In the genomic region with DNA sequence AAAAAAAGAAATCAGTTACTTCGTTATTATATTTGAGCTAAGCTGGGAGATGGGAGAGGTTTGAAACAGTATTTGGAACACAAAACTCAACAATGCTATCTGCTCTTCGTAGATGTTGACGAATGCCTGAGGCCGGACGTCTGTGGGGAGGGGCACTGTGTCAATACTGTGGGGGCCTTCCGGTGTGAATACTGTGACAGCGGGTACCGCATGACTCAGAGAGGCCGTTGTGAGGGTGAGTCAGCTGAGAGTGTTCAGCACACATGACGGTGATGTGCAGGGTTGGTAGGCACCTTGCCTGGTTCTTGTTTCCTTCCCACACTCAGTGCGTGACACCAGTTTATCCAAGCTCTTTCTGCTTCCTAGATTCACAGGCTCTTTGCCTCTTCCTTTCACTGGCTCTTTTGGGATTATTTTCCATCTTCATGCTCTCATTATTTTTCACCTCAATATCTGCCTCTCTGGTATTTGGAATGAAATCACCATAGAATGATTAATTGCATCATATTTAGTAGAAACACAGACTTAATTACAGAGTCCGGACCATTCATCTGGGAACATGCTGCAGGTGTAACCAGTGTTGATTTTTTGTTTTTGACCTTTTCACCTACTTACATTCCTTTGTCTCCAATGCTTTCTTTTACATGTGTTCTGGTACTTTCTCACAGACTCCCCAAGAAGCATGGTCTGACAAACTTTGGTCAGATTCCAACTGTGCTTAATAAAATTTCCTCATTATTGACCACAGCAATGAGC, we compare ENCODE assay signal across 8 cellular contexts.
DNase-seq lines count a peak whose midpoint lies in the region; ATAC-seq, FAIRE-seq and TF ChIP-seq lines count a peak whose summit lies in the region.

No MANE protein-coding gene starts in this region.

- peak; percentile 64 for DNase-seq in GM04504 (ENCODE audit: low read depth)
- peak; percentile 95 for DNase-seq in epithelial cell of esophagus (ENCODE audit: low read depth)
- DNase-seq in skeletal muscle cell (ENCODE audit: low read depth) = peak; percentile 85
- DNase-seq in hippocampal formation (lab: John Stamatoyannopoulos, UW) = no peak
- no peak for DNase-seq in D721Med (ENCODE audit: insufficient read length, low spot score)
- no peak for DNase-seq in GM19239 (ENCODE audit: insufficient read length, low spot score)

- ATAC-seq in SK-N-SH treated with all-trans-retinoic acid at 6 μM for 48 hours (peak; percentile 93), HG03378 (IDR thresholded peaks at IDR 0.05; ENCODE audit: unreplicated experiment) (no peak)

- TF ChIP-seq CTCF in epithelial cell of esophagus (IDR thresholded peaks at IDR 0.05; ENCODE audit: insufficient read depth, low read depth, low read length, missing control alignments) = no peak
- no peak for TF ChIP-seq CTCF in D721Med (IDR thresholded peaks at IDR 0.05; ENCODE audit: insufficient read depth, missing control alignments)

- no peak for FAIRE-seq in D721Med (lab: Jason Lieb, UNC)
- no peak for FAIRE-seq in GM19239 (lab: Jason Lieb, UNC)

- no peak overlapping the region for H3K4me3 ChIP-seq in epithelial cell of esophagus (ENCODE audit: low read length)
- no peak overlapping the region for H3K4me3 ChIP-seq in skeletal muscle cell (ENCODE audit: low read depth, low read length)

TF ChIP-seq in SK-N-SH treated with all-trans-retinoic acid at 6 μM for 48 hours, 23 proteins besides CTCF, POLR2A, EP300 and RAD21:
- TF ChIP-seq ZNF70 (CRISPR knock-in tag; IDR thresholded peaks at IDR 0.05) (no peak), ZFP30 (CRISPR knock-in tag; IDR thresholded peaks at IDR 0.05) (no peak), ZFP3 (CRISPR knock-in tag; IDR thresholded peaks at IDR 0.05) (no peak; the same call in 1 of the 2 replicates), PPARA (CRISPR knock-in tag; IDR thresholded peaks at IDR 0.05; ENCODE audit: borderline replicate concordance) (no peak), ZNF565 (CRISPR knock-in tag; conservative IDR thresholded peaks at IDR 0.05; ENCODE audit: low read depth) (no peak), ARNTL (CRISPR knock-in tag; IDR thresholded peaks at IDR 0.05; ENCODE audit: borderline replicate concordance, low read depth) (no peak), CSDC2 (CRISPR knock-in tag; IDR thresholded peaks at IDR 0.05) (peak; percentile 59; the same call in 1 of the 2 replicates), ESRRG (CRISPR knock-in tag; IDR thresholded peaks at IDR 0.05) (no peak), GLIS3 (CRISPR knock-in tag; IDR thresholded peaks at IDR 0.05) (no peak), BACH2 (CRISPR knock-in tag; IDR thresholded peaks at IDR 0.05; ENCODE audit: borderline replicate concordance) (no peak), ZC3H10 (CRISPR knock-in tag; IDR thresholded peaks at IDR 0.05) (peak; percentile 69; the same call in 1 of the 2 replicates), SNAI2 (CRISPR knock-in tag; IDR thresholded peaks at IDR 0.05) (no peak), OSR1 (CRISPR knock-in tag; IDR thresholded peaks at IDR 0.05) (no peak), TCF4 (CRISPR knock-in tag; IDR thresholded peaks at IDR 0.05; ENCODE audit: borderline replicate concordance) (no peak), TOX (CRISPR knock-in tag; IDR thresholded peaks at IDR 0.05; ENCODE audit: borderline replicate concordance) (peak; percentile 91; the same call in 1 of the 2 replicates), RARB (CRISPR knock-in tag; IDR thresholded peaks at IDR 0.05) (peak; percentile 69; the same call in 1 of the 2 replicates), ZNF8 (CRISPR knock-in tag; IDR thresholded peaks at IDR 0.05) (no peak), ISL1 (CRISPR knock-in tag; IDR thresholded peaks at IDR 0.05) (no peak; the same call in 1 of the 2 replicates)
- TF ChIP-seq, protein P1, sequence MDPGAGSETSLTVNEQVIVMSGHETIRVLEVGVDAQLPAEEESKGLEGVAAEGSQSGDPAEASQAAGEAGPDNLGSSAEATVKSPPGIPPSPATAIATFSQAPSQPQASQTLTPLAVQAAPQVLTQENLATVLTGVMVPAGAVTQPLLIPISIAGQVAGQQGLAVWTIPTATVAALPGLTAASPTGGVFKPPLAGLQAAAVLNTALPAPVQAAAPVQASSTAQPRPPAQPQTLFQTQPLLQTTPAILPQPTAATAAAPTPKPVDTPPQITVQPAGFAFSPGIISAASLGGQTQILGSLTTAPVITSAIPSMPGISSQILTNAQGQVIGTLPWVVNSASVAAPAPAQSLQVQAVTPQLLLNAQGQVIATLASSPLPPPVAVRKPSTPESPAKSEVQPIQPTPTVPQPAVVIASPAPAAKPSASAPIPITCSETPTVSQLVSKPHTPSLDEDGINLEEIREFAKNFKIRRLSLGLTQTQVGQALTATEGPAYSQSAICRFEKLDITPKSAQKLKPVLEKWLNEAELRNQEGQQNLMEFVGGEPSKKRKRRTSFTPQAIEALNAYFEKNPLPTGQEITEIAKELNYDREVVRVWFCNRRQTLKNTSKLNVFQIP (CRISPR knock-in tag; IDR thresholded peaks at IDR 0.05; ENCODE audit: borderline replicate concordance, low read depth) = no peak
- TF ChIP-seq, protein P2, sequence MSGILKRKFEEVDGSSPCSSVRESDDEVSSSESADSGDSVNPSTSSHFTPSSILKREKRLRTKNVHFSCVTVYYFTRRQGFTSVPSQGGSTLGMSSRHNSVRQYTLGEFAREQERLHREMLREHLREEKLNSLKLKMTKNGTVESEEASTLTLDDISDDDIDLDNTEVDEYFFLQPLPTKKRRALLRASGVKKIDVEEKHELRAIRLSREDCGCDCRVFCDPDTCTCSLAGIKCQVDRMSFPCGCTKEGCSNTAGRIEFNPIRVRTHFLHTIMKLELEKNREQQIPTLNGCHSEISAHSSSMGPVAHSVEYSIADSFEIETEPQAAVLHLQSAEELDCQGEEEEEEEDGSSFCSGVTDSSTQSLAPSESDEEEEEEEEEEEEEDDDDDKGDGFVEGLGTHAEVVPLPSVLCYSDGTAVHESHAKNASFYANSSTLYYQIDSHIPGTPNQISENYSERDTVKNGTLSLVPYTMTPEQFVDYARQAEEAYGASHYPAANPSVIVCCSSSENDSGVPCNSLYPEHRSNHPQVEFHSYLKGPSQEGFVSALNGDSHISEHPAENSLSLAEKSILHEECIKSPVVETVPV (CRISPR knock-in tag; IDR thresholded peaks at IDR 0.05) = no peak
- TF ChIP-seq, protein P3, sequence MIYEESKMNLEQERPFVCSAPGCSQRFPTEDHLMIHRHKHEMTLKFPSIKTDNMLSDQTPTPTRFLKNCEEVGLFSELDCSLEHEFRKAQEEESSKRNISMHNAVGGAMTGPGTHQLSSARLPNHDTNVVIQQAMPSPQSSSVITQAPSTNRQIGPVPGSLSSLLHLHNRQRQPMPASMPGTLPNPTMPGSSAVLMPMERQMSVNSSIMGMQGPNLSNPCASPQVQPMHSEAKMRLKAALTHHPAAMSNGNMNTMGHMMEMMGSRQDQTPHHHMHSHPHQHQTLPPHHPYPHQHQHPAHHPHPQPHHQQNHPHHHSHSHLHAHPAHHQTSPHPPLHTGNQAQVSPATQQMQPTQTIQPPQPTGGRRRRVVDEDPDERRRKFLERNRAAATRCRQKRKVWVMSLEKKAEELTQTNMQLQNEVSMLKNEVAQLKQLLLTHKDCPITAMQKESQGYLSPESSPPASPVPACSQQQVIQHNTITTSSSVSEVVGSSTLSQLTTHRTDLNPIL (CRISPR knock-in tag; IDR thresholded peaks at IDR 0.05; ENCODE audit: low read depth) = no peak
- TF ChIP-seq, protein P4, sequence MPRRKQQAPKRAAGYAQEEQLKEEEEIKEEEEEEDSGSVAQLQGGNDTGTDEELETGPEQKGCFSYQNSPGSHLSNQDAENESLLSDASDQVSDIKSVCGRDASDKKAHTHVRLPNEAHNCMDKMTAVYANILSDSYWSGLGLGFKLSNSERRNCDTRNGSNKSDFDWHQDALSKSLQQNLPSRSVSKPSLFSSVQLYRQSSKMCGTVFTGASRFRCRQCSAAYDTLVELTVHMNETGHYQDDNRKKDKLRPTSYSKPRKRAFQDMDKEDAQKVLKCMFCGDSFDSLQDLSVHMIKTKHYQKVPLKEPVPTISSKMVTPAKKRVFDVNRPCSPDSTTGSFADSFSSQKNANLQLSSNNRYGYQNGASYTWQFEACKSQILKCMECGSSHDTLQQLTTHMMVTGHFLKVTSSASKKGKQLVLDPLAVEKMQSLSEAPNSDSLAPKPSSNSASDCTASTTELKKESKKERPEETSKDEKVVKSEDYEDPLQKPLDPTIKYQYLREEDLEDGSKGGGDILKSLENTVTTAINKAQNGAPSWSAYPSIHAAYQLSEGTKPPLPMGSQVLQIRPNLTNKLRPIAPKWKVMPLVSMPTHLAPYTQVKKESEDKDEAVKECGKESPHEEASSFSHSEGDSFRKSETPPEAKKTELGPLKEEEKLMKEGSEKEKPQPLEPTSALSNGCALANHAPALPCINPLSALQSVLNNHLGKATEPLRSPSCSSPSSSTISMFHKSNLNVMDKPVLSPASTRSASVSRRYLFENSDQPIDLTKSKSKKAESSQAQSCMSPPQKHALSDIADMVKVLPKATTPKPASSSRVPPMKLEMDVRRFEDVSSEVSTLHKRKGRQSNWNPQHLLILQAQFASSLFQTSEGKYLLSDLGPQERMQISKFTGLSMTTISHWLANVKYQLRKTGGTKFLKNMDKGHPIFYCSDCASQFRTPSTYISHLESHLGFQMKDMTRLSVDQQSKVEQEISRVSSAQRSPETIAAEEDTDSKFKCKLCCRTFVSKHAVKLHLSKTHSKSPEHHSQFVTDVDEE (CRISPR knock-in tag; IDR thresholded peaks at IDR 0.05) = no peak
- TF ChIP-seq, protein P5, sequence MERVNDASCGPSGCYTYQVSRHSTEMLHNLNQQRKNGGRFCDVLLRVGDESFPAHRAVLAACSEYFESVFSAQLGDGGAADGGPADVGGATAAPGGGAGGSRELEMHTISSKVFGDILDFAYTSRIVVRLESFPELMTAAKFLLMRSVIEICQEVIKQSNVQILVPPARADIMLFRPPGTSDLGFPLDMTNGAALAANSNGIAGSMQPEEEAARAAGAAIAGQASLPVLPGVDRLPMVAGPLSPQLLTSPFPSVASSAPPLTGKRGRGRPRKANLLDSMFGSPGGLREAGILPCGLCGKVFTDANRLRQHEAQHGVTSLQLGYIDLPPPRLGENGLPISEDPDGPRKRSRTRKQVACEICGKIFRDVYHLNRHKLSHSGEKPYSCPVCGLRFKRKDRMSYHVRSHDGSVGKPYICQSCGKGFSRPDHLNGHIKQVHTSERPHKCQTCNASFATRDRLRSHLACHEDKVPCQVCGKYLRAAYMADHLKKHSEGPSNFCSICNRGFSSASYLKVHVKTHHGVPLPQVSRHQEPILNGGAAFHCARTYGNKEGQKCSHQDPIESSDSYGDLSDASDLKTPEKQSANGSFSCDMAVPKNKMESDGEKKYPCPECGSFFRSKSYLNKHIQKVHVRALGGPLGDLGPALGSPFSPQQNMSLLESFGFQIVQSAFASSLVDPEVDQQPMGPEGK (CRISPR knock-in tag; IDR thresholded peaks at IDR 0.05; ENCODE audit: borderline replicate concordance) = peak; percentile 99

Comparison
In these comparisons a context has a peak if more than half of its experiments do, and no peak if none do; other contexts are left out.
1. DNase-seq: peak in GM04504 (single experiment), epithelial cell of esophagus (single experiment) and skeletal muscle cell (single experiment); none in hippocampal formation (0 of 2), D721Med (single experiment) and GM19239 (single experiment).